8 cellular contexts compared by ENCODE assay signal in genomic region chr18:80246656-80247402, GRCh38. TPM values are rescaled to one million over a fixed set of nuclear protein-coding genes. Genes with fewer than 3 reads are reported as not detected.
A peak's percentile ranks its signal among the peaks of the same experiment; 100 is the strongest.
DNase-seq lines count a peak whose midpoint lies in the region; ATAC-seq and TF ChIP-seq lines count a peak whose summit lies in the region.

No MANE protein-coding gene starts in this region.

- H3K27me3 ChIP-seq in A673 (replicated peaks; ENCODE audit: insufficient read depth, low read depth, low read length, poor library complexity) (no peaks in the 10 kb centered on the region), parathyroid adenoma (ENCODE audit: control insufficient read depth, insufficient read depth, low read length) (no peaks in the 10 kb centered on the region)

- no peaks in the 10 kb centered on the region for H3K4me1 ChIP-seq in A673 (ENCODE audit: insufficient read depth, low read length, poor library complexity, severe bottlenecking)
- H3K4me1 ChIP-seq in parathyroid adenoma = no peaks in the 10 kb centered on the region

- H3K4me2 ChIP-seq in parathyroid adenoma (ENCODE audit: low read length) = peak overlapping the region; percentile 86

- BruUV-seq in A673 (replicated peaks; lab: Mats Ljungman, UMichigan) = no TSS peak

- intact Hi-C loops in A673 (cut with micrococcal nuclease; ENCODE audit: unreplicated experiment) = no loop called here

- ATAC-seq in GM18502 (IDR thresholded peaks at IDR 0.05; ENCODE audit: poor library complexity, unreplicated experiment) = peak; percentile 57
- peak; percentile 33 for ATAC-seq in HG03095 (IDR thresholded peaks at IDR 0.05; ENCODE audit: unreplicated experiment)

- H2AFZ ChIP-seq in parathyroid adenoma = peak overlapping the region; percentile 97

- H3K9ac ChIP-seq in parathyroid adenoma = peak overlapping the region; percentile 38

- DNase-seq in A673 (ENCODE audit: low spot score) (peak; percentile 26), glomerular visceral epithelial cell (ENCODE audit: extremely low spot score) (peak; percentile 23), NOMO-1 treated with dmso at 0.1 percent for 144 hours (lab: John Stamatoyannopoulos, UW; ENCODE audit: unreplicated experiment) (no peak), mesenteric fat pad (ENCODE audit: low spot score) (no peak)

- no peaks in the 10 kb centered on the region for H3K9me3 ChIP-seq in A673 (ENCODE audit: low read depth, low read length, poor library complexity, severe bottlenecking)
- H3K9me3 ChIP-seq in parathyroid adenoma (ENCODE audit: control insufficient read depth, low read length) = no peaks in the 10 kb centered on the region

- H3K27ac ChIP-seq in A673 (ENCODE audit: low read depth, low read length, poor library complexity, severe bottlenecking) (peak overlapping the region; percentile 59), parathyroid adenoma (no peak overlapping the region)

- peak overlapping the region; percentile 94 for H3K4me3 ChIP-seq in A673 (ENCODE audit: low read depth, low read length, poor library complexity, severe bottlenecking)
- peak overlapping the region; percentile 65 for H3K4me3 ChIP-seq in WI38 (ENCODE audit: low read depth, low read length)
- H3K4me3 ChIP-seq in parathyroid adenoma (ENCODE audit: low read depth, low read length) = peak overlapping the region; percentile 48

- CTCF ChIA-PET in A673 (lab: Charles Lee) = interaction anchor here (0.8 kb wide), 1 partner anchor 9 kb away, joined by 4 read pairs; no protein-coding TSS in a partner anchor

- H3K36me3 ChIP-seq in A673 (ENCODE audit: insufficient read depth, low read length, poor library complexity, severe bottlenecking) = no peaks in the 10 kb centered on the region
- no peaks in the 10 kb centered on the region for H3K36me3 ChIP-seq in parathyroid adenoma (ENCODE audit: control insufficient read depth, insufficient read depth, low read length)

- POLR2A ChIA-PET in A673 (lab: Charles Lee; ENCODE audit: low non-redundant PET) = no interaction called here

- H3K79me2 ChIP-seq in parathyroid adenoma = no peaks in the 10 kb centered on the region

- TF ChIP-seq CTCF in A673 (conservative IDR thresholded peaks at IDR 0.05; ENCODE audit: low read depth, low read length) (no peak), WI38 (IDR thresholded peaks at IDR 0.05; ENCODE audit: low read depth, low read length) (no peak), parathyroid adenoma (IDR thresholded peaks at IDR 0.05) (no peak)

RNA-seq across cellular contexts. Expression of gene PARD6G, which starts 0.5 kb away (rescaled TPM):
- total RNA-seq in A673 (2021) (7.9 and 10.2 TPM in 2 replicates), mesenteric fat pad (3.6 TPM)

Comparison
In these comparisons a context has a peak if more than half of its experiments do, and no peak if none do; other contexts are left out.
1. DNase-seq: peak in A673 (single experiment) and glomerular visceral epithelial cell (single experiment); none in NOMO-1 treated with dmso at 0.1 percent for 144 hours (single experiment) and mesenteric fat pad (single experiment).
2. Peak in every context shown above with its lines, with median percentiles within 50 percentile points of each other: H3K4me3 ChIP-seq.